In the genomic region with DNA sequence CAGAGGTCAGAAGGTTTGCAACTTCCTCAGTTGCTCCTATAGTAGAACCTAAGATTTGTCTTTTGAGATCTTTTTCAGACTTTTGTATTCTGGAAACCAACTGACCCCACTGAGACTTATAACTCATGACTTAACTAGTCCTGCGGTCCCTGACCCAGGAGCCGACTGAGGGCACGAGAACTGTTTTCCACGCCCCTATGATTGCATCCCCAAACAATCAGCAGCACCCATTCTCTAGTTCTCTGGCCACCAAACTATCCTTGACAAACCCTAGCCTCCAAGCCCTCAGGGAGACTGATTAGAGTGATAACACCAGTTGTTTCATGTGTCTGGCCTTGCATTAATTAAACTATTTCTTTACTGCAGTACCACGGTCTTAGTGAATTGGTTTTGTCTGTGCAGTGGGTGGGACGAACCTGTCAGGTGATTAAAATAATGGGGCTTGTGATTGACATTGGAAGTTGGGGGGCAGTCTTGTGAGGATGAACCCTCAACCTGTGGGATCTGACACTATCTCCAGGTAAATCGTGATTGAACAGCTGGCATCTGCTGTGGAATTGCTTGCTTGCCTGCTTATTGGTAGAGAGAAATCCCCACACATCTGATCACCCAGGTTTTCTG, we compare ENCODE assay signal across 19 cellular contexts.
DNase-seq lines count a peak whose midpoint lies in the region; ATAC-seq and TF ChIP-seq lines count a peak whose summit lies in the region.
"Had no signal": no experiment of that assay in that cellular context is flagged by ENCODE, and none has a peak within 500 bp of the region (broad histone marks: within the 10 kb centered on the region; RNA-seq: fewer than 3 reads in every experiment).

No MANE protein-coding gene starts in this region.

- H3K9me3 ChIP-seq in left ventricle myocardium inferior (replicated peaks) (no peaks in the 10 kb centered on the region), right cardiac atrium (ENCODE audit: control insufficient read depth, low read length) (no peaks in the 10 kb centered on the region), duodenal mucosa (ENCODE audit: control insufficient read depth in 1 of 2, low read length in 2 of 2) (no peaks in the 10 kb centered on the region), uterus (no peaks in the 10 kb centered on the region)
- H3K9me3 ChIP-seq: gastrocnemius medialis, transverse colon had no signal

- H3K4me3 Mint-ChIP-seq in nephron (no peak overlapping the region), progenitor cell of endocrine pancreas (ENCODE audit: low read depth) (no peak overlapping the region)
- H3K4me3 Mint-ChIP-seq: activated CD4-positive, alpha-beta T cell treated with anti-CD3 and anti-CD28 coated beads for 36 hours; brain had no signal

- H3K27me3 ChIP-seq in left ventricle myocardium inferior (ENCODE audit: low read depth) (no peaks in the 10 kb centered on the region), right cardiac atrium (ENCODE audit: control insufficient read depth, insufficient read depth) (no peaks in the 10 kb centered on the region), duodenal mucosa (ENCODE audit: control insufficient read depth in 1 of 2, insufficient read depth in 2 of 2, low read length in 2 of 2) (no peaks in the 10 kb centered on the region), uterus (no peaks in the 10 kb centered on the region)
- H3K27me3 ChIP-seq: gastrocnemius medialis, transverse colon had no signal

- H3K27me3 Mint-ChIP-seq in nephron (ENCODE audit: low read depth) = no peaks in the 10 kb centered on the region
- H3K27me3 Mint-ChIP-seq in progenitor cell of endocrine pancreas = peaks cover 3% of the 10 kb centered on the region
- H3K27me3 Mint-ChIP-seq: activated CD4-positive, alpha-beta T cell treated with anti-CD3 and anti-CD28 coated beads for 36 hours had no signal

- intact Hi-C loops in left ventricle myocardium inferior (cut with micrococcal nuclease) (no loop called here), right cardiac atrium (cut with DNase I) (loop anchor here in 1 of 4 donors (5.0 kb wide), 1 partner anchor 94 kb away; a partner anchor contains a TSS), uterus (cut with DNase I; ENCODE audit: low total_unique reads) (no loop called here)

- H3K4me1 ChIP-seq in left ventricle myocardium inferior (peaks cover 60% of the 10 kb centered on the region), right cardiac atrium (ENCODE audit: control insufficient read depth, insufficient read depth, low read length) (peaks cover 17% of the 10 kb centered on the region), duodenal mucosa (ENCODE audit: control insufficient read depth in 1 of 2, insufficient read depth in 2 of 2, low read length in 2 of 2) (peaks cover 35 to 37% of the 10 kb centered on the region in 2 donors), uterus (peaks cover 0 to 9% of the 10 kb centered on the region in 2 donors)

- no peak for TF ChIP-seq POLR2A in uterus (IDR thresholded peaks at IDR 0.05)

- no peaks in the 10 kb centered on the region for H3K36me3 ChIP-seq in left ventricle myocardium inferior
- no peaks in the 10 kb centered on the region for H3K36me3 ChIP-seq in duodenal mucosa (ENCODE audit: control insufficient read depth in 1 of 2, insufficient read depth in 2 of 2, low read length in 2 of 2)
- no peaks in the 10 kb centered on the region for H3K36me3 ChIP-seq in uterus
- H3K36me3 ChIP-seq: gastrocnemius medialis, transverse colon had no signal

- DNase-seq in left ventricle myocardium inferior (no peak), right cardiac atrium (no peak), uterus (no peak), NCI-H1092 (lab: John Stamatoyannopoulos, UW) (no peak), progenitor cell of endocrine pancreas (ENCODE audit: low spot score, unreplicated experiment) (no peak), cortex of kidney (lab: John Stamatoyannopoulos, UW) (no peak)
- DNase-seq: 8988T; activated CD4-positive, alpha-beta T cell treated with anti-CD3 and anti-CD28 coated beads for 36 hours; activated gamma-delta T cell treated with Interleukin-2 at 50 U/mL for 16 hours; activated T-cell treated with anti-CD3 and anti-CD28 coated beads, Interleukin-2, amount 50 U/mL, for 1 hour; Calu3; gastrocnemius medialis; NCI-H748 treated with DMSO at 0.1 percent for 48 hours; retina; stimulated activated naive CD4-positive, alpha-beta T cell treated with Interleukin-2 at 50 U/mL for 16 hours had no signal

- TF ChIP-seq CTCF in left ventricle myocardium inferior (IDR thresholded peaks at IDR 0.05; ENCODE audit: borderline replicate concordance) = no peak
- TF ChIP-seq CTCF in nephron (IDR thresholded peaks at IDR 0.05; ENCODE audit: unreplicated experiment in 3 of 3) = no peak
- TF ChIP-seq CTCF in uterus (IDR thresholded peaks at IDR 0.05) = no peak
- no peak for TF ChIP-seq CTCF in progenitor cell of endocrine pancreas (IDR thresholded peaks at IDR 0.05; ENCODE audit: unreplicated experiment)

- 87% methylated on average over 7 of the region's 7 CpGs for WGBS in right cardiac atrium

- no peak for ATAC-seq in right cardiac atrium
- ATAC-seq: activated CD4-positive, alpha-beta T cell treated with anti-CD3 and anti-CD28 coated beads for 36 hours had no signal

- H3K36me3 Mint-ChIP-seq in nephron (ENCODE audit: low read depth) (no peaks in the 10 kb centered on the region), progenitor cell of endocrine pancreas (ENCODE audit: insufficient read depth) (no peaks in the 10 kb centered on the region)
- H3K36me3 Mint-ChIP-seq: brain had no signal

- H3K4me3 ChIP-seq in left ventricle myocardium inferior (no peak overlapping the region), right cardiac atrium (ENCODE audit: low read length) (no peak overlapping the region), duodenal mucosa (ENCODE audit: low read depth in 1 of 2, low read length in 2 of 2) (peak overlapping the region; percentile 18 to 48), uterus (no peak overlapping the region)
- H3K4me3 ChIP-seq: gastrocnemius medialis, transverse colon had no signal

- peak overlapping the region; percentile 70 to 88 (median 84) for H3K27ac Mint-ChIP-seq in nephron
- no peak overlapping the region for H3K27ac Mint-ChIP-seq in progenitor cell of endocrine pancreas
- H3K27ac Mint-ChIP-seq: activated CD4-positive, alpha-beta T cell treated with anti-CD3 and anti-CD28 coated beads for 36 hours had no signal

- peak overlapping the region; percentile 37 for H3K27ac ChIP-seq in left ventricle myocardium inferior (replicated peaks)
- no peak overlapping the region for H3K27ac ChIP-seq in right cardiac atrium (ENCODE audit: low read length)
- H3K27ac ChIP-seq in duodenal mucosa (ENCODE audit: low read depth, low read length) = no peak overlapping the region
- peak overlapping the region; percentile 73 for H3K27ac ChIP-seq in uterus

- H3K4me1 Mint-ChIP-seq in nephron = peaks cover 34% of the 10 kb centered on the region
- peaks cover 8% of the 10 kb centered on the region for H3K4me1 Mint-ChIP-seq in progenitor cell of endocrine pancreas (ENCODE audit: low read depth)

- H3K9ac ChIP-seq in duodenal mucosa (ENCODE audit: low read depth in 1 of 2, low read length in 2 of 2) = no peak overlapping the region

- H3K9me3 Mint-ChIP-seq in nephron (no peaks in the 10 kb centered on the region), progenitor cell of endocrine pancreas (ENCODE audit: low read depth) (no peaks in the 10 kb centered on the region)

Comparison
In these comparisons a context has a peak if more than half of its experiments do, and no peak if none do; other contexts are left out.
1. H3K27ac ChIP-seq: peak in left ventricle myocardium inferior (single experiment) and uterus (2 of 2); none in right cardiac atrium (single experiment) and duodenal mucosa (single experiment).
2. H3K4me3 ChIP-seq: peak in duodenal mucosa (2 of 2); none in left ventricle myocardium inferior (single experiment), right cardiac atrium (single experiment) and uterus (0 of 2).